In genomic region chr2:174224665-174225288, GRCh38 we compare ENCODE assay signal across 30 cellular contexts.
"Had no signal": no experiment of that assay in that cellular context is flagged by ENCODE, and none has a peak within 500 bp of the region (broad histone marks: within the 10 kb centered on the region; RNA-seq: fewer than 3 reads in every experiment).

No MANE protein-coding gene starts in this region.

- H3K4me1 ChIP-seq: Peyer's patch, SJSA1 had no signal

- H3K27ac Mint-ChIP-seq: activated CD4-positive, alpha-beta memory T cell treated with anti-CD3 and anti-CD28 coated beads for 36 hours; activated CD4-positive, alpha-beta T cell treated with anti-CD3 and anti-CD28 coated beads, Interleukin-2, amount 10 ng/mL, durations not matched to agents 7 days and 5 days; activated CD8-positive, alpha-beta memory T cell treated with anti-CD3 and anti-CD28 coated beads, Interleukin-2, amount 10 ng/mL, durations not matched to agents 7 days and 5 days; activated naive CD8-positive, alpha-beta T cell treated with anti-CD3 and anti-CD28 coated beads for 36 hours; T-helper 1 cell treated with Interleukin-12 subunit alpha and Interleukin-12 subunit beta and Interleukin-4 antibody, amounts not matched to agents 30 μg/mL and 1 μg/mL, for 36 hours; T-helper 2 cell treated with Interferon-gamma antibody and Interleukin-4, amounts not matched to agents 5 μg/mL and 100 μg/mL, for 36 hours had no signal

- H3K9ac ChIP-seq: SK-N-SH had no signal

- ATAC-seq: activated CD8-positive, alpha-beta memory T cell treated with anti-CD3 and anti-CD28 coated beads, Interleukin-2, amount 10 ng/mL, durations not matched to agents 7 days and 5 days; PC-3 had no signal

- H3K27me3 Mint-ChIP-seq: activated CD4-positive, alpha-beta memory T cell treated with anti-CD3 and anti-CD28 coated beads for 36 hours; activated CD4-positive, alpha-beta T cell treated with anti-CD3 and anti-CD28 coated beads, Interleukin-2, amount 10 ng/mL, durations not matched to agents 7 days and 5 days; activated CD8-positive, alpha-beta memory T cell treated with anti-CD3 and anti-CD28 coated beads, Interleukin-2, amount 10 ng/mL, durations not matched to agents 7 days and 5 days; activated naive CD8-positive, alpha-beta T cell treated with anti-CD3 and anti-CD28 coated beads for 36 hours had no signal

- DNase-seq: activated CD4-positive, alpha-beta memory T cell treated with anti-CD3 and anti-CD28 coated beads for 36 hours; activated CD4-positive, alpha-beta T cell treated with anti-CD3 and anti-CD28 coated beads, Interleukin-2, amount 10 ng/mL, durations not matched to agents 7 days and 5 days; activated CD8-positive, alpha-beta memory T cell treated with anti-CD3 and anti-CD28 coated beads for 24 hours; activated CD8-positive, alpha-beta memory T cell treated with anti-CD3 and anti-CD28 coated beads, Interleukin-2, amount 10 ng/mL, durations not matched to agents 7 days and 5 days; activated CD8-positive, alpha-beta memory T cell treated with anti-CD3 and anti-CD28 coated beads, Interleukin-2, amount 50 U/mL, for 48 hours; activated effector memory CD4-positive, alpha-beta T cell treated with Interleukin-2 at 50 U/mL for 16 hours; activated naive CD4-positive, alpha-beta T cell treated with anti-CD3 and anti-CD28 coated beads, Interleukin-2, amount 50 U/mL, for 16 hours; activated naive CD8-positive, alpha-beta T cell treated with anti-CD3 and anti-CD28 coated beads for 36 hours; activated T-cell treated with anti-CD3 and anti-CD28 coated beads, Interleukin-2, amount 50 U/mL, for 48 hours; amniotic stem cell; aorta; brain microvascular endothelial cell; central memory CD4-positive, alpha-beta T cell; Karpas-422; KBM-7; NCI-H1048; NCI-H1105 treated with DMSO at 0.1 percent for 48 hours; NCI-H1436 treated with DMSO at 0.1 percent for 48 hours; NCI-H1694 treated with DMSO at 0.1 percent for 48 hours; NCI-H2029; NCI-H345; NCI-H524 treated with DMSO at 0.1 percent for 48 hours; PC-3; Peyer's patch; RPMI8226; SHP77 treated with DMSO at 0.1 percent for 48 hours; SK-N-SH had no signal

- H3K4me3 Mint-ChIP-seq: activated CD4-positive, alpha-beta memory T cell treated with anti-CD3 and anti-CD28 coated beads for 36 hours; activated CD4-positive, alpha-beta T cell treated with anti-CD3 and anti-CD28 coated beads, Interleukin-2, amount 10 ng/mL, durations not matched to agents 7 days and 5 days; activated CD8-positive, alpha-beta memory T cell treated with anti-CD3 and anti-CD28 coated beads, Interleukin-2, amount 10 ng/mL, durations not matched to agents 7 days and 5 days; activated naive CD8-positive, alpha-beta T cell treated with anti-CD3 and anti-CD28 coated beads for 36 hours; T-helper 1 cell treated with Interleukin-12 subunit alpha and Interleukin-12 subunit beta and Interleukin-4 antibody, amounts not matched to agents 30 μg/mL and 1 μg/mL, for 36 hours; T-helper 2 cell treated with Interferon-gamma antibody and Interleukin-4, amounts not matched to agents 5 μg/mL and 100 μg/mL, for 36 hours had no signal

- H3K4me3 ChIP-seq: Peyer's patch, SJSA1 had no signal

- H3K9me3 Mint-ChIP-seq: activated CD4-positive, alpha-beta memory T cell treated with anti-CD3 and anti-CD28 coated beads for 36 hours; activated CD4-positive, alpha-beta T cell treated with anti-CD3 and anti-CD28 coated beads, Interleukin-2, amount 10 ng/mL, durations not matched to agents 7 days and 5 days; activated naive CD8-positive, alpha-beta T cell treated with anti-CD3 and anti-CD28 coated beads for 36 hours; T-helper 1 cell treated with Interleukin-12 subunit alpha and Interleukin-12 subunit beta and Interleukin-4 antibody, amounts not matched to agents 30 μg/mL and 1 μg/mL, for 36 hours; T-helper 2 cell treated with Interferon-gamma antibody and Interleukin-4, amounts not matched to agents 5 μg/mL and 100 μg/mL, for 36 hours had no signal

- H3K9me2 ChIP-seq: SK-N-SH had no signal

- H3K27me3 ChIP-seq: brain microvascular endothelial cell, Peyer's patch, SJSA1 had no signal

- H3K9me3 ChIP-seq: Peyer's patch, SJSA1, SK-N-SH had no signal

- H3K4me2 ChIP-seq: SK-N-SH had no signal

- H3K27ac ChIP-seq: brain microvascular endothelial cell, Peyer's patch, SJSA1 had no signal
